In genomic region chr17:81911277-81911961, GRCh38 we compare ENCODE assay signal across 8 cellular contexts. TPM values are rescaled to one million over a fixed set of nuclear protein-coding genes. Genes with fewer than 3 reads are reported as not detected.
A peak's percentile ranks its signal among the peaks of the same experiment; 100 is the strongest.
DNase-seq lines count a peak whose midpoint lies in the region; ATAC-seq and TF ChIP-seq lines count a peak whose summit lies in the region.

Gene PCYT2, minus strand, starts transcription at chr17:81911399. Its CDS starts 44 bp downstream, at chr17:81911355.

- peak; percentile 94 for DNase-seq in BE2C
- peak; percentile 96 for DNase-seq in NCI-H774 (lab: John Stamatoyannopoulos, UW)
- peak; percentile 95 for DNase-seq in activated CD4-positive, alpha-beta memory T cell treated with anti-CD3 and anti-CD28 coated beads for 36 hours
- peak; percentile 81 to 95 (median 91) for DNase-seq in dorsolateral prefrontal cortex
- peak; percentile 85 to 98 for DNase-seq in lower leg skin (ENCODE audit: low spot score in 2 of 2)
- peak; percentile 91 to 92 for DNase-seq in stimulated activated CD4-positive, alpha-beta T cell treated with anti-CD3 and anti-CD28 coated beads, Interleukin-4, amount 100 ng/mL, for 48 hours (ENCODE audit: low read depth in 2 of 2)

- H3K27me3 ChIP-seq in BE2C (no peaks in the 10 kb centered on the region), dorsolateral prefrontal cortex (no peaks in the 10 kb centered on the region)

- no peaks in the 10 kb centered on the region; the same call in 1 of the 2 replicates for H3K4me1 ChIP-seq in BE2C

- peaks cover 11% of the 10 kb centered on the region for H3K4me1 Mint-ChIP-seq in activated CD4-positive, alpha-beta memory T cell treated with anti-CD3 and anti-CD28 coated beads for 36 hours (ENCODE audit: low read depth)

- peak within 1 kb of the TSS; percentile 85 for H3K4me3 Mint-ChIP-seq in activated CD4-positive, alpha-beta memory T cell treated with anti-CD3 and anti-CD28 coated beads for 36 hours

- no peak within 1 kb of the TSS for H3K27ac Mint-ChIP-seq in activated CD4-positive, alpha-beta memory T cell treated with anti-CD3 and anti-CD28 coated beads for 36 hours

- intact Hi-C loops in activated CD4-positive, alpha-beta memory T cell treated with anti-CD3 and anti-CD28 coated beads for 36 hours (cut with micrococcal nuclease): loop anchor here (5.0 kb wide), 2 partner anchors 39 to 51 kb away; partner anchors contain the start of genes ARHGDIA and NOTUM
- intact Hi-C loops in dorsolateral prefrontal cortex (cut with DNase I) (no loop called here), lower leg skin (cut with DNase I; ENCODE audit: low total_unique reads) (no loop called here)

- H3K9me3 Mint-ChIP-seq in activated CD4-positive, alpha-beta memory T cell treated with anti-CD3 and anti-CD28 coated beads for 36 hours: no peaks in the 10 kb centered on the region

- no peaks in the 10 kb centered on the region for H3K9me3 ChIP-seq in BE2C

- POLR2A ChIA-PET in activated CD4-positive, alpha-beta memory T cell treated with anti-CD3 and anti-CD28 coated beads for 36 hours (lab: Charles Lee): interaction anchor here (0.6 to 1.1 kb wide), 3 partner anchors 15 to 45 kb away, joined by 3 read pairs; partner anchors contain the start of genes ALYREF and ANAPC11

- H3K27ac ChIP-seq in dorsolateral prefrontal cortex: peak within 1 kb of the TSS in 58 of 59 donors; percentile 37 to 93 (median 82)

- ATAC-seq in GM19351 (IDR thresholded peaks at IDR 0.05; ENCODE audit: unreplicated experiment) (peak; percentile 89), HG03565 (IDR thresholded peaks at IDR 0.05; ENCODE audit: unreplicated experiment) (peak; percentile 52)

- TF ChIP-seq POLR2A in lower leg skin (IDR thresholded peaks at IDR 0.05): no peak

- H3K36me3 Mint-ChIP-seq in activated CD4-positive, alpha-beta memory T cell treated with anti-CD3 and anti-CD28 coated beads for 36 hours: peaks cover 26% of the 10 kb centered on the region

- CTCF ChIA-PET in activated CD4-positive, alpha-beta memory T cell treated with anti-CD3 and anti-CD28 coated beads for 36 hours (lab: Charles Lee): no interaction called here

- no peaks in the 10 kb centered on the region for H3K27me3 Mint-ChIP-seq in activated CD4-positive, alpha-beta memory T cell treated with anti-CD3 and anti-CD28 coated beads for 36 hours

- TF ChIP-seq CTCF in BE2C (IDR thresholded peaks at IDR 0.05; ENCODE audit: low read depth, low read length) (no peak), dorsolateral prefrontal cortex (IDR thresholded peaks at IDR 0.05 in 54 of 56, conservative IDR thresholded peaks at IDR 0.05 in 2 of 56; ENCODE audit: low read depth in 1 of 56, partially characterized antibody in 56 of 56) (peak in 5 of 56 donors; percentile 8 to 20 (median 17)), lower leg skin (IDR thresholded peaks at IDR 0.05) (no peak)

- 7 to 16% methylated on average over 22 to 51 of the region's 84 CpGs for WGBS in lower leg skin, 2 donors

- H3K4me3 ChIP-seq in BE2C (ENCODE audit: low read depth, low read length) (peak within 1 kb of the TSS; percentile 78), dorsolateral prefrontal cortex (peak within 1 kb of the TSS; percentile 59 to 91 (median 83)), lower leg skin (ENCODE audit: low read depth, poor library complexity, severe bottlenecking) (peak within 1 kb of the TSS; percentile 60)

- H3K36me3 ChIP-seq in BE2C: peaks cover 31% of the 10 kb centered on the region

RNA-seq across cellular contexts. Expression of gene PCYT2, which starts in this region (rescaled TPM):
- 23.0 TPM for polyA plus RNA-seq in BE2C (2012; ENCODE audit: insufficient read depth, insufficient read length, low read depth)
- total RNA-seq in activated CD4-positive, alpha-beta memory T cell treated with anti-CD3 and anti-CD28 coated beads for 36 hours: 10 to 100 TPM; 28.8 to 29.7 TPM
- total RNA-seq in dorsolateral prefrontal cortex (10 to 100 TPM; 38.2 to 73.9 (median 55.5) TPM), lower leg skin (10 to 100 TPM; 16.2 to 37.0 (median 25.3) TPM)

Comparison
In these comparisons a context has a peak if more than half of its experiments do, and no peak if none do; other contexts are left out.
1. Peak in every context shown above with its lines: DNase-seq, ATAC-seq, H3K4me3 ChIP-seq and H3K27ac ChIP-seq.